In the genomic region with DNA sequence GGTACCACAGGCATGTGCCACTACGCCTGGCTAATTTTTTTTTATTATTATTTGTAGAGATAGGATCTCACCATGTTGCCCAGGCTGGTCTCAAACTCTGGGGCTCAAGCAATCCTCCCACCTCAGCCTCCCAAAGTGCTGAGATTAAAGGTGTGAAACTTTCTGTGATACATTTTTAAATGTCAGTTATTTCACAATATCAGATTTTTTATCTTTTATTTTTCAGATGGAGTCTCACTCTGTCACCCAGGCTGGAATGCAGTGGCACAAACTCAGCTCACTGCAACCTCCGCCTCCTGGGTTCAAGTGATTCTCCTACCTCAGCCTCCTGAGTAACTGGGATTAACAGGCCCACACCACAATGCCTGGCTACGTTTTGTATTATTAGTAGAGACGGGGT, we compare ENCODE assay signal across 6 cellular contexts. TPM values are rescaled to one million over a fixed set of nuclear protein-coding genes. Genes with fewer than 3 reads are reported as not detected.
A peak's percentile ranks its signal among the peaks of the same experiment; 100 is the strongest.
DNase-seq lines count a peak whose midpoint lies in the region; ATAC-seq and TF ChIP-seq lines count a peak whose summit lies in the region.
"Not testable (repeated sequence)": the region's sequence is repeated elsewhere in the genome, so short reads cannot be mapped to it uniquely, and the experiment has no call there.

No MANE protein-coding gene starts in this region.

- H2AFZ ChIP-seq in OCI-LY1 (ENCODE audit: low read length): not testable (repeated sequence)

- H3K4me3 ChIP-seq in CD8-positive, alpha-beta T cell (ENCODE audit: low read depth, low read length); OCI-LY1 (ENCODE audit: low read depth, low read length, poor library complexity, severe bottlenecking): not testable (repeated sequence)

- not testable (repeated sequence) for ATAC-seq in CD8-positive, alpha-beta T cell; activated T-helper 17 cell treated with anti-CD3 and anti-CD28 coated beads, Interleukin-2, amount 50 U/mL, for 72 hours (replicated peaks); stimulated activated effector memory CD8-positive, alpha-beta T cell treated with anti-CD3 and anti-CD28 coated beads, Interleukin-12 subunit alpha, Interleukin-12 subunit beta, amount 100 ng/mL, for 72 hours

- H3K9ac ChIP-seq in OCI-LY1 (ENCODE audit: low read length): not testable (repeated sequence)

- peak overlapping the region; percentile 83; the same call in 1 of the 2 replicates for H3K4me2 ChIP-seq in OCI-LY1 (ENCODE audit: low read length)

- H3K27ac Mint-ChIP-seq in CD8-positive, alpha-beta T cell; activated T-helper 17 cell treated with anti-CD3 and anti-CD28 coated beads, Interleukin-2, amount 50 U/mL, for 72 hours; MCF 10A (ENCODE audit: low read depth, unreplicated experiment); nephron progenitor cell; stimulated activated effector memory CD8-positive, alpha-beta T cell treated with anti-CD3 and anti-CD28 coated beads, Interleukin-12 subunit alpha, Interleukin-12 subunit beta, amount 100 ng/mL, for 72 hours: not testable (repeated sequence)

- H4K20me1 ChIP-seq in OCI-LY1 (ENCODE audit: insufficient read depth, low read length): not testable (repeated sequence)

- not testable (repeated sequence) for H3K27me3 ChIP-seq in CD8-positive, alpha-beta T cell (ENCODE audit: insufficient read depth, low read length); OCI-LY1 (ENCODE audit: insufficient read depth, low read length)

- POLR2A ChIA-PET in CD8-positive, alpha-beta T cell (lab: Charles Lee); MCF 10A (lab: Yijun Ruan, JAX): not testable (repeated sequence)

- peaks cover 31% of the 10 kb centered on the region for H3K36me3 Mint-ChIP-seq in CD8-positive, alpha-beta T cell
- H3K36me3 Mint-ChIP-seq in activated T-helper 17 cell treated with anti-CD3 and anti-CD28 coated beads, Interleukin-2, amount 50 U/mL, for 72 hours (ENCODE audit: low read depth): peaks cover 12% of the 10 kb centered on the region
- H3K36me3 Mint-ChIP-seq in MCF 10A (ENCODE audit: insufficient read depth, unreplicated experiment): peaks cover 13% of the 10 kb centered on the region
- not testable (repeated sequence) for H3K36me3 Mint-ChIP-seq in nephron progenitor cell (ENCODE audit: low read depth)
- H3K36me3 Mint-ChIP-seq in stimulated activated effector memory CD8-positive, alpha-beta T cell treated with anti-CD3 and anti-CD28 coated beads, Interleukin-12 subunit alpha, Interleukin-12 subunit beta, amount 100 ng/mL, for 72 hours: peaks cover 53% of the 10 kb centered on the region

- H3K9me3 Mint-ChIP-seq in CD8-positive, alpha-beta T cell; activated T-helper 17 cell treated with anti-CD3 and anti-CD28 coated beads, Interleukin-2, amount 50 U/mL, for 72 hours; MCF 10A (ENCODE audit: unreplicated experiment); nephron progenitor cell; stimulated activated effector memory CD8-positive, alpha-beta T cell treated with anti-CD3 and anti-CD28 coated beads, Interleukin-12 subunit alpha, Interleukin-12 subunit beta, amount 100 ng/mL, for 72 hours: not testable (repeated sequence)

- not testable (repeated sequence) for H3F3A ChIP-seq in OCI-LY1 (ENCODE audit: insufficient read depth, low read length)

- H3K4me1 ChIP-seq in CD8-positive, alpha-beta T cell (ENCODE audit: insufficient read depth, low read length): peaks cover 32% of the 10 kb centered on the region
- peaks cover 31% of the 10 kb centered on the region for H3K4me1 ChIP-seq in OCI-LY1 (ENCODE audit: insufficient read depth, low read length, severe bottlenecking)

- not testable (repeated sequence) for DNase-seq in CD8-positive, alpha-beta T cell; MCF 10A (ENCODE audit: unreplicated experiment); nephron progenitor cell; stimulated activated effector memory CD8-positive, alpha-beta T cell treated with anti-CD3 and anti-CD28 coated beads, Interleukin-12 subunit alpha, Interleukin-12 subunit beta, amount 100 ng/mL, for 72 hours (ENCODE audit: low spot score in 2 of 2)

- H3K27ac ChIP-seq in CD8-positive, alpha-beta T cell (ENCODE audit: low read depth, low read length); OCI-LY1 (ENCODE audit: low read depth, low read length, poor library complexity, severe bottlenecking): not testable (repeated sequence)

- H3K9me2 ChIP-seq in OCI-LY1 (ENCODE audit: low read depth, low read length): not testable (repeated sequence)

- H3K4me1 Mint-ChIP-seq in CD8-positive, alpha-beta T cell (ENCODE audit: low read depth): peaks cover 54% of the 10 kb centered on the region
- not testable (repeated sequence) for H3K4me1 Mint-ChIP-seq in activated T-helper 17 cell treated with anti-CD3 and anti-CD28 coated beads, Interleukin-2, amount 50 U/mL, for 72 hours; MCF 10A (ENCODE audit: insufficient read depth, unreplicated experiment)
- peaks cover 27% of the 10 kb centered on the region for H3K4me1 Mint-ChIP-seq in nephron progenitor cell
- H3K4me1 Mint-ChIP-seq in stimulated activated effector memory CD8-positive, alpha-beta T cell treated with anti-CD3 and anti-CD28 coated beads, Interleukin-12 subunit alpha, Interleukin-12 subunit beta, amount 100 ng/mL, for 72 hours: peaks cover 29% of the 10 kb centered on the region

- H3K4me3 Mint-ChIP-seq in CD8-positive, alpha-beta T cell: peak overlapping the region; percentile 97
- H3K4me3 Mint-ChIP-seq in activated T-helper 17 cell treated with anti-CD3 and anti-CD28 coated beads, Interleukin-2, amount 50 U/mL, for 72 hours: peak overlapping the region; percentile 99
- peak overlapping the region; percentile 85 for H3K4me3 Mint-ChIP-seq in MCF 10A (ENCODE audit: unreplicated experiment)
- peak overlapping the region; percentile 98 for H3K4me3 Mint-ChIP-seq in nephron progenitor cell
- H3K4me3 Mint-ChIP-seq in stimulated activated effector memory CD8-positive, alpha-beta T cell treated with anti-CD3 and anti-CD28 coated beads, Interleukin-12 subunit alpha, Interleukin-12 subunit beta, amount 100 ng/mL, for 72 hours: peak overlapping the region; percentile 90

- not testable (repeated sequence) for H3K9me3 ChIP-seq in CD8-positive, alpha-beta T cell (ENCODE audit: low read length); OCI-LY1 (ENCODE audit: low read length)

- BruUV-seq in MCF 10A (replicated peaks; lab: Mats Ljungman, UMichigan): not testable (repeated sequence)

- intact Hi-C loops in CD8-positive, alpha-beta T cell (cut with DNase I, micrococcal nuclease): loop anchor here (2.0 to 10.0 kb wide), 4 partner anchors 97 to 855 kb away; a partner anchor contains a TSS
- intact Hi-C loops in MCF 10A (cut with micrococcal nuclease): not testable (repeated sequence)

- not testable (repeated sequence) for H3K36me3 ChIP-seq in CD8-positive, alpha-beta T cell (ENCODE audit: insufficient read depth, low read length)
- peaks cover 12% of the 10 kb centered on the region; the same call in 1 of the 2 replicates for H3K36me3 ChIP-seq in OCI-LY1 (ENCODE audit: insufficient read depth, low read length)

- peaks cover 61% of the 10 kb centered on the region for H3K79me2 ChIP-seq in OCI-LY1 (ENCODE audit: insufficient read depth, low read length)

- CTCF ChIA-PET in CD8-positive, alpha-beta T cell (lab: Charles Lee): interaction anchor here (0.6 kb wide), 1 partner anchor 448 kb away, joined by 3 read pairs; no protein-coding TSS in a partner anchor
- CTCF ChIA-PET in MCF 10A (lab: Yijun Ruan, JAX): not testable (repeated sequence)

- H3K27me3 Mint-ChIP-seq in CD8-positive, alpha-beta T cell (ENCODE audit: low read depth); activated T-helper 17 cell treated with anti-CD3 and anti-CD28 coated beads, Interleukin-2, amount 50 U/mL, for 72 hours; MCF 10A (ENCODE audit: insufficient read depth, unreplicated experiment); nephron progenitor cell (ENCODE audit: low read depth, poor library complexity): not testable (repeated sequence)

- not testable (repeated sequence) for TF ChIP-seq CTCF in CD8-positive, alpha-beta T cell (IDR thresholded peaks at IDR 0.05); OCI-LY1 (IDR thresholded peaks at IDR 0.05; ENCODE audit: low read length); MCF 10A (IDR thresholded peaks at IDR 0.05; ENCODE audit: unreplicated experiment); nephron progenitor cell (IDR thresholded peaks at IDR 0.05)

RNA-seq across cellular contexts. Expression of a gene that starts 2.2 kb away (rescaled TPM):
- 10 to 100 TPM; 27.6 to 30.0 TPM for total RNA-seq in CD8-positive, alpha-beta T cell
- 1 to 10 TPM; 7.0 to 8.0 TPM for total RNA-seq in activated T-helper 17 cell treated with anti-CD3 and anti-CD28 coated beads, Interleukin-2, amount 50 U/mL, for 72 hours
- 14.1 and 16.0 TPM in 2 replicates for total RNA-seq in MCF 10A (2022)

RNA-seq across cellular contexts. Expression of a gene that starts 2.9 kb away (rescaled TPM):
- total RNA-seq in CD8-positive, alpha-beta T cell: 10 to 100 TPM; 11.6 to 14.5 TPM
- total RNA-seq in activated T-helper 17 cell treated with anti-CD3 and anti-CD28 coated beads, Interleukin-2, amount 50 U/mL, for 72 hours: 1 to 10 TPM; 1.7 to 3.8 TPM
- 3.0 and 3.7 TPM in 2 replicates for total RNA-seq in MCF 10A (2022)

RNA-seq across cellular contexts. Expression of a gene that starts 2.9 kb away (rescaled TPM):
- total RNA-seq in CD8-positive, alpha-beta T cell: 10 to 100 TPM; 11.9 to 17.6 TPM
- total RNA-seq in activated T-helper 17 cell treated with anti-CD3 and anti-CD28 coated beads, Interleukin-2, amount 50 U/mL, for 72 hours: 10 to 100 TPM; 12.3 to 20.7 TPM
- 28.4 and 39.9 TPM in 2 replicates for total RNA-seq in MCF 10A (2022)

RNA-seq across cellular contexts. Expression of a gene that starts 58.9 kb away (rescaled TPM):
- total RNA-seq in CD8-positive, alpha-beta T cell: 10 to 100 TPM; 78.8 to 81.5 TPM
- 10 to 100 TPM; 54.0 to 57.5 TPM for total RNA-seq in activated T-helper 17 cell treated with anti-CD3 and anti-CD28 coated beads, Interleukin-2, amount 50 U/mL, for 72 hours
- total RNA-seq in MCF 10A (2022): 32.7 and 43.3 TPM in 2 replicates

RNA-seq across cellular contexts. Expression of a gene that starts 59.0 kb away (rescaled TPM):
- total RNA-seq in CD8-positive, alpha-beta T cell: 1 to 10 TPM; 5.1 to 5.3 TPM
- 10 to 100 TPM; 72.0 to 82.5 TPM for total RNA-seq in activated T-helper 17 cell treated with anti-CD3 and anti-CD28 coated beads, Interleukin-2, amount 50 U/mL, for 72 hours
- total RNA-seq in MCF 10A (2022): 11.2 and 15.3 TPM in 2 replicates
